In the genomic region with DNA sequence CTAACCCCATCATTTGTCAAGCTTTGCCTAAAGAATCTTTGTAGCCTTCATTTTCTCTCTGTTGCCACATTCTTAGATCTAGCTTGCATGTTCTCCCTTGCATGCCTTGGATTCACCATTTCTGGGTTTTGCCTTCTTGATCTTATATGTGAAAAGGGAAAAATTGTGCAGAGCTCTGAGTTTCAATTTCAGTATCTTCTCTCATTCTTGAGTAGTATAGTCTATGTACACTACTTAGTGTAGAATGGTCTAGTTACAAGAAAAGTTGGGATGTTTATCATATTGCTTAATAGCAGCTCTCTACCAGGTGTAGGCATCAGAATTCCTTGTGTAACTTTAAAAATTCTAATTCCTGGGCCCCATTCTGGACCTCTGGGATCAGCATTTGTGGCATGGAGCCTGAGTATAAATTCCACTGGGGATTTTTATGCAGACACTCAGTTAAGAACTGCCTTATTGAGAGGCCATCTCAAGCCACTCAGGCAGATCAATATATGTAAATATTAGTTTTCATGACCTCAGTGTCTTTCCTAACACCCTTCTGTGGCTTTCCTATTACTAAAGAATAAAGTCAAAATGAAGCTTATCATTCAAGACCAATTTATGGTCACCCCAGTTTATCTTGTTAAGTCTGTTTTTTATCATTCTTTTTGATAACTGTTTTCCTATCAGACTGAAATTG, we compare ENCODE assay signal across 11 cellular contexts. TPM values are rescaled to one million over a fixed set of nuclear protein-coding genes. Genes with fewer than 3 reads are reported as not detected.
DNase-seq lines count a peak whose midpoint lies in the region; ATAC-seq and TF ChIP-seq lines count a peak whose summit lies in the region.
"Had no signal": no experiment of that assay in that cellular context is flagged by ENCODE, and none has a peak within 500 bp of the region (broad histone marks: within the 10 kb centered on the region; RNA-seq: fewer than 3 reads in every experiment).

No MANE protein-coding gene starts in this region.

- peaks cover 39% of the 10 kb centered on the region for H3K4me1 Mint-ChIP-seq in glutamatergic neuron (ENCODE audit: low read depth, unreplicated experiment)

- TF ChIP-seq CTCF in glutamatergic neuron (IDR thresholded peaks at IDR 0.05; ENCODE audit: partially characterized antibody, unreplicated experiment): no peak

- no peak for DNase-seq in glutamatergic neuron
- DNase-seq in globus pallidus (ENCODE audit: low spot score): no peak
- DNase-seq in left cardiac atrium: no peak
- DNase-seq in HUDEP-2 (lab: John Stamatoyannopoulos, UW; ENCODE audit: unreplicated experiment in 76 of 76): no peak
- DNase-seq in NCI-H1694 treated with DMSO at 0.1 percent for 48 hours (lab: John Stamatoyannopoulos, UW): no peak
- DNase-seq: midbrain, NCI-H1105 treated with DMSO at 0.1 percent for 48 hours had no signal

- H3K36me3 Mint-ChIP-seq in glutamatergic neuron (ENCODE audit: unreplicated experiment): no peaks in the 10 kb centered on the region

- peaks cover 2% of the 10 kb centered on the region for H3K27me3 Mint-ChIP-seq in glutamatergic neuron (ENCODE audit: unreplicated experiment)

- peak overlapping the region; percentile 73 for H3K4me3 Mint-ChIP-seq in glutamatergic neuron (ENCODE audit: unreplicated experiment)
- H3K4me3 Mint-ChIP-seq: T-helper 2 cell treated with Interferon-gamma antibody and Interleukin-4, amounts not matched to agents 5 μg/mL and 100 μg/mL, for 36 hours had no signal

- intact Hi-C loops in left cardiac atrium (cut with DNase I): no loop called here

- ATAC-seq in GM19035 (IDR thresholded peaks at IDR 0.05; ENCODE audit: unreplicated experiment) (peak; percentile 64), GM21723 (IDR thresholded peaks at IDR 0.05; ENCODE audit: unreplicated experiment) (peak; percentile 78), HG03175 (IDR thresholded peaks at IDR 0.05; ENCODE audit: unreplicated experiment) (peak; percentile 48), left cardiac atrium (no peak)

- peaks cover 2% of the 10 kb centered on the region for H3K9me3 Mint-ChIP-seq in glutamatergic neuron (ENCODE audit: unreplicated experiment)
- H3K9me3 Mint-ChIP-seq: T-helper 2 cell treated with Interferon-gamma antibody and Interleukin-4, amounts not matched to agents 5 μg/mL and 100 μg/mL, for 36 hours had no signal

- H3K27ac Mint-ChIP-seq in glutamatergic neuron (ENCODE audit: unreplicated experiment): peak overlapping the region; percentile 83
- H3K27ac Mint-ChIP-seq: T-helper 2 cell treated with Interferon-gamma antibody and Interleukin-4, amounts not matched to agents 5 μg/mL and 100 μg/mL, for 36 hours had no signal

RNA-seq across cellular contexts. Expression of a gene that starts 23.4 kb away (rescaled TPM):
- total RNA-seq in glutamatergic neuron (ENCODE audit: unreplicated experiment) (40.5 TPM), left cardiac atrium (10 to 100 TPM; 13.6 to 13.7 TPM)

RNA-seq across cellular contexts. Expression of a gene that starts 23.7 kb away (rescaled TPM):
- total RNA-seq in glutamatergic neuron (ENCODE audit: unreplicated experiment): 12.6 TPM
- 10 to 100 TPM; 15.2 to 19.4 TPM for total RNA-seq in left cardiac atrium

Comparison
In these comparisons a context has a peak if more than half of its experiments do, and no peak if none do; other contexts are left out.
1. ATAC-seq: peak in GM19035 (single experiment), GM21723 (single experiment) and HG03175 (single experiment); none in left cardiac atrium (0 of 2).